9 cellular contexts compared by ENCODE assay signal in the genomic region with DNA sequence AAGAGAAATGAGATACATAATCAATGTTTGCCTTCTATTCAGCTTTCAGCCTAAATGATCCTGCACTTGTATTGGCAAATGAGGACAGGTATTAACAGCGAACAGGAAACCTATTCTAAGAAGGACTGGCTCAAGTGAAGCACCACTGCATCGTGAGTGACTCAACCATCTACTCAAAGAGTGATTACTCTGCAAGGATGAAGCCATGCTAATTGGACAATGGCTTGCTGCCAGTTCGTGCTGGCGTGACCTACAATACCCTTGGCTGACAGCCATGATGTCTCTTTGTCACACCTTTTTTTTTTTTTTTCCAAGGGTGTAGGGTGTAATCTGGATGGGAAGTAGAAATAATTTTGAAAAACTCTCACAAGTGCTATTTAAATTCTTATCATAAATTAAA.
DNase-seq lines count a peak whose midpoint lies in the region; ATAC-seq and TF ChIP-seq lines count a peak whose summit lies in the region.
"Had no signal": no experiment of that assay in that cellular context is flagged by ENCODE, and none has a peak within 500 bp of the region (broad histone marks: within the 10 kb centered on the region; RNA-seq: fewer than 3 reads in every experiment).

No MANE protein-coding gene starts in this region.

- TF ChIP-seq CTCF in GM10248 (IDR thresholded peaks at IDR 0.05; ENCODE audit: control extremely low read depth, extremely low read depth, low read depth, missing control alignments), result no peak

- peak; percentile 50 for DNase-seq in activated CD4-positive, alpha-beta T cell treated with anti-CD3 and anti-CD28 coated beads for 48 hours
- no peak for DNase-seq in activated CD4-positive, alpha-beta T cell treated with anti-CD3 and anti-CD28 coated beads, Interleukin-2, amount 10 ng/mL, durations not matched to agents 24 days and 14 days
- DNase-seq in NCI-H524 treated with DMSO at 0.1 percent for 48 hours (lab: John Stamatoyannopoulos, UW) (peak; percentile 66), cerebellar cortex (ENCODE audit: low spot score) (peak; percentile 63), NAMALWA (ENCODE audit: low spot score) (no peak), GM10248 (ENCODE audit: extremely low spot score) (no peak)
- peak in 1 of 2 donors; percentile 63 for DNase-seq in stimulated activated effector memory CD8-positive, alpha-beta T cell treated with anti-CD3 and anti-CD28 coated beads, Interleukin-12 subunit alpha, Interleukin-12 subunit beta, amount 100 ng/mL, for 72 hours (ENCODE audit: low spot score in 2 of 2)

- no peak overlapping the region for H3K27ac Mint-ChIP-seq in activated CD4-positive, alpha-beta T cell treated with anti-CD3 and anti-CD28 coated beads, Interleukin-2, amount 10 ng/mL, durations not matched to agents 24 days and 14 days
- H3K27ac Mint-ChIP-seq in stimulated activated effector memory CD8-positive, alpha-beta T cell treated with anti-CD3 and anti-CD28 coated beads, Interleukin-12 subunit alpha, Interleukin-12 subunit beta, amount 100 ng/mL, for 72 hours, result no peak overlapping the region

- CTCF ChIA-PET in GM10248 (lab: Yijun Ruan, JAX), result interaction anchor here (1.4 kb wide), 1 partner anchor 19 kb away, joined by 4 read pairs; no protein-coding TSS in a partner anchor

- peak; percentile 84 for ATAC-seq in stimulated activated effector memory CD8-positive, alpha-beta T cell treated with anti-CD3 and anti-CD28 coated beads, Interleukin-12 subunit alpha, Interleukin-12 subunit beta, amount 100 ng/mL, for 72 hours
- no peak for ATAC-seq in GM18858 (IDR thresholded peaks at IDR 0.05; ENCODE audit: unreplicated experiment)

- POLR2A ChIA-PET in GM10248 (lab: Yijun Ruan, JAX), result no interaction called here

- no peak overlapping the region for H3K4me3 Mint-ChIP-seq in activated CD4-positive, alpha-beta T cell treated with anti-CD3 and anti-CD28 coated beads, Interleukin-2, amount 10 ng/mL, durations not matched to agents 24 days and 14 days
- no peak overlapping the region for H3K4me3 Mint-ChIP-seq in stimulated activated effector memory CD8-positive, alpha-beta T cell treated with anti-CD3 and anti-CD28 coated beads, Interleukin-12 subunit alpha, Interleukin-12 subunit beta, amount 100 ng/mL, for 72 hours
- H3K4me3 Mint-ChIP-seq: nephron had no signal

- H3K9me3 Mint-ChIP-seq in activated CD4-positive, alpha-beta T cell treated with anti-CD3 and anti-CD28 coated beads, Interleukin-2, amount 10 ng/mL, durations not matched to agents 24 days and 14 days, result peaks cover 13% of the 10 kb centered on the region
- no peaks in the 10 kb centered on the region for H3K9me3 Mint-ChIP-seq in stimulated activated effector memory CD8-positive, alpha-beta T cell treated with anti-CD3 and anti-CD28 coated beads, Interleukin-12 subunit alpha, Interleukin-12 subunit beta, amount 100 ng/mL, for 72 hours
- H3K9me3 Mint-ChIP-seq: nephron had no signal

- H3K4me1 Mint-ChIP-seq in activated CD4-positive, alpha-beta T cell treated with anti-CD3 and anti-CD28 coated beads, Interleukin-2, amount 10 ng/mL, durations not matched to agents 24 days and 14 days, result peaks cover 21% of the 10 kb centered on the region
- H3K4me1 Mint-ChIP-seq in stimulated activated effector memory CD8-positive, alpha-beta T cell treated with anti-CD3 and anti-CD28 coated beads, Interleukin-12 subunit alpha, Interleukin-12 subunit beta, amount 100 ng/mL, for 72 hours, result peaks cover 15% of the 10 kb centered on the region

- peaks cover 43% of the 10 kb centered on the region for H3K36me3 Mint-ChIP-seq in activated CD4-positive, alpha-beta T cell treated with anti-CD3 and anti-CD28 coated beads, Interleukin-2, amount 10 ng/mL, durations not matched to agents 24 days and 14 days (ENCODE audit: low read depth)
- H3K36me3 Mint-ChIP-seq in stimulated activated effector memory CD8-positive, alpha-beta T cell treated with anti-CD3 and anti-CD28 coated beads, Interleukin-12 subunit alpha, Interleukin-12 subunit beta, amount 100 ng/mL, for 72 hours, result peaks cover 32% of the 10 kb centered on the region

- H3K27me3 Mint-ChIP-seq in activated CD4-positive, alpha-beta T cell treated with anti-CD3 and anti-CD28 coated beads, Interleukin-2, amount 10 ng/mL, durations not matched to agents 24 days and 14 days, result no peaks in the 10 kb centered on the region

- intact Hi-C loops in activated CD4-positive, alpha-beta T cell treated with anti-CD3 and anti-CD28 coated beads, Interleukin-2, amount 10 ng/mL, durations not matched to agents 24 days and 14 days (cut with micrococcal nuclease), result no loop called here

Comparison
In these comparisons a context has a peak if more than half of its experiments do, and no peak if none do; other contexts are left out.
1. DNase-seq: peak in activated CD4-positive, alpha-beta T cell treated with anti-CD3 and anti-CD28 coated beads for 48 hours (single experiment), NCI-H524 treated with DMSO at 0.1 percent for 48 hours (single experiment) and cerebellar cortex (single experiment); none in activated CD4-positive, alpha-beta T cell treated with anti-CD3 and anti-CD28 coated beads, Interleukin-2, amount 10 ng/mL, durations not matched to agents 24 days and 14 days (single experiment), NAMALWA (single experiment) and GM10248 (single experiment).